In the genomic region with DNA sequence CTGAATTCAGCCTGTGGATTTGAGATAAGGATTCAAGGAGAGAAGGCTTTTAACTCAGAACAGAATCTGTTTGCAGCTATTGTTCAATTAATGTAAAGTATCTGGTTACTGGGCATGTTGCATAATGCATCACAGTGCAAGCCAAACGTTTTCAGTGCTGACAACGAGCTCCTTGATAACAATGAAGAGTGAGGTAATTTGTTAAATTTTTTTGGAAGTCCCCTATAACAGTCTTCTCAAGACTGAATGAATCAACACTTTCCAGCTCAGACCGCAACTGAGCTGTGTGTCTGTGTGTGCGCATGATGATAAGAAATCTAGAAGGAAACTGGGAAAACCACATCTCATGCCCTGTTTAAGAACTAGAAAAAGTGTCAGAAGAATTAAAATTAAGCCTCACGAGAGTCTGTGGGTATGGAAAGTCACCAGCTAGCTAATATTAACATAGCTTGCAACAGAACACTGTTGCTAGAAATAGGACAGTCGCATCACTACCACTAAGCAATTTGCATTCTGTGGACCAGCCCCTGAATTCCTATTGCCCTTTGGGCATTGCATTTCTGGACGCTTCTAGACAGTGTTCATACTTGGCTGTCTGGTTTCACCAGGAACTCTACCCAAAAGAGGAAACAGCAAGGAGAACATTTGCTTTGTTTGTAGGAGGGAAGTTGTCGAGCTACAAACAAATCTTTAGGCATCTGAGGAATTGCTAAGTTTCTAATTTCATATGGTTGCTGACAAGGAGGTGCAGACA, we compare ENCODE assay signal across 1 cellular context.
A peak's percentile ranks its signal among the peaks of the same experiment; 100 is the strongest.
TF ChIP-seq lines count a peak whose summit lies in the region.

No MANE protein-coding gene starts in this region.

TF ChIP-seq in K562, 482 proteins besides CTCF, POLR2A, EP300 and RAD21 (continued from another document):
- TF ChIP-seq, protein P1, sequence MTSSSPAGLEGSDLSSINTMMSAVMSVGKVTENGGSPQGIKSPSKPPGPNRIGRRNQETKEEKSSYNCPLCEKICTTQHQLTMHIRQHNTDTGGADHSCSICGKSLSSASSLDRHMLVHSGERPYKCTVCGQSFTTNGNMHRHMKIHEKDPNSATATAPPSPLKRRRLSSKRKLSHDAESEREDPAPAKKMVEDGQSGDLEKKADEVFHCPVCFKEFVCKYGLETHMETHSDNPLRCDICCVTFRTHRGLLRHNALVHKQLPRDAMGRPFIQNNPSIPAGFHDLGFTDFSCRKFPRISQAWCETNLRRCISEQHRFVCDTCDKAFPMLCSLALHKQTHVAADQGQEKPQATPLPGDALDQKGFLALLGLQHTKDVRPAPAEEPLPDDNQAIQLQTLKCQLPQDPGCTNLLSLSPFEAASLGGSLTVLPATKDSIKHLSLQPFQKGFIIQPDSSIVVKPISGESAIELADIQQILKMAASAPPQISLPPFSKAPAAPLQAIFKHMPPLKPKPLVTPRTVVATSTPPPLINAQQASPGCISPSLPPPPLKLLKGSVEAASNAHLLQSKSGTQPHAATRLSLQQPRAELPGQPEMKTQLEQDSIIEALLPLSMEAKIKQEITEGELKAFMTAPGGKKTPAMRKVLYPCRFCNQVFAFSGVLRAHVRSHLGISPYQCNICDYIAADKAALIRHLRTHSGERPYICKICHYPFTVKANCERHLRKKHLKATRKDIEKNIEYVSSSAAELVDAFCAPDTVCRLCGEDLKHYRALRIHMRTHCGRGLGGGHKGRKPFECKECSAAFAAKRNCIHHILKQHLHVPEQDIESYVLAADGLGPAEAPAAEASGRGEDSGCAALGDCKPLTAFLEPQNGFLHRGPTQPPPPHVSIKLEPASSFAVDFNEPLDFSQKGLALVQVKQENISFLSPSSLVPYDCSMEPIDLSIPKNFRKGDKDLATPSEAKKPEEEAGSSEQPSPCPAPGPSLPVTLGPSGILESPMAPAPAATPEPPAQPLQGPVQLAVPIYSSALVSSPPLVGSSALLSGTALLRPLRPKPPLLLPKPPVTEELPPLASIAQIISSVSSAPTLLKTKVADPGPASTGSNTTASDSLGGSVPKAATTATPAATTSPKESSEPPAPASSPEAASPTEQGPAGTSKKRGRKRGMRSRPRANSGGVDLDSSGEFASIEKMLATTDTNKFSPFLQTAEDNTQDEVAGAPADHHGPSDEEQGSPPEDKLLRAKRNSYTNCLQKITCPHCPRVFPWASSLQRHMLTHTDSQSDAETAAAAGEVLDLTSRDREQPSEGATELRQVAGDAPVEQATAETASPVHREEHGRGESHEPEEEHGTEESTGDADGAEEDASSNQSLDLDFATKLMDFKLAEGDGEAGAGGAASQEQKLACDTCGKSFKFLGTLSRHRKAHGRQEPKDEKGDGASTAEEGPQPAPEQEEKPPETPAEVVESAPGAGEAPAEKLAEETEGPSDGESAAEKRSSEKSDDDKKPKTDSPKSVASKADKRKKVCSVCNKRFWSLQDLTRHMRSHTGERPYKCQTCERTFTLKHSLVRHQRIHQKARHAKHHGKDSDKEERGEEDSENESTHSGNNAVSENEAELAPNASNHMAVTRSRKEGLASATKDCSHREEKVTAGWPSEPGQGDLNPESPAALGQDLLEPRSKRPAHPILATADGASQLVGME (CRISPR knock-in tag; IDR thresholded peaks at IDR 0.05), result no peak
- no peak for TF ChIP-seq LEF1 (IDR thresholded peaks at IDR 0.05)
- peak; percentile 93 for TF ChIP-seq ATF3 (IDR thresholded peaks at IDR 0.05)
- TF ChIP-seq ATF3 (CRISPR knock-in tag; conservative IDR thresholded peaks at IDR 0.05), result peak; percentile 67
- no peak for TF ChIP-seq PHF20 (IDR thresholded peaks at IDR 0.05; ENCODE audit: partially characterized antibody)
- TF ChIP-seq ARNT (IDR thresholded peaks at IDR 0.05), result peak in 1 of 2 experiments; percentile 100; a peak in 2 of 4 replicates
- TF ChIP-seq CXXC5 (CRISPR knock-in tag; IDR thresholded peaks at IDR 0.05), result peak; percentile 59
- no peak for TF ChIP-seq ZNF3 (CRISPR knock-in tag; IDR thresholded peaks at IDR 0.05)
- peak; percentile 68; the same call in 1 of the 2 replicates for TF ChIP-seq NCOA1 (IDR thresholded peaks at IDR 0.05; ENCODE audit: low read depth)
- TF ChIP-seq, protein P2, sequence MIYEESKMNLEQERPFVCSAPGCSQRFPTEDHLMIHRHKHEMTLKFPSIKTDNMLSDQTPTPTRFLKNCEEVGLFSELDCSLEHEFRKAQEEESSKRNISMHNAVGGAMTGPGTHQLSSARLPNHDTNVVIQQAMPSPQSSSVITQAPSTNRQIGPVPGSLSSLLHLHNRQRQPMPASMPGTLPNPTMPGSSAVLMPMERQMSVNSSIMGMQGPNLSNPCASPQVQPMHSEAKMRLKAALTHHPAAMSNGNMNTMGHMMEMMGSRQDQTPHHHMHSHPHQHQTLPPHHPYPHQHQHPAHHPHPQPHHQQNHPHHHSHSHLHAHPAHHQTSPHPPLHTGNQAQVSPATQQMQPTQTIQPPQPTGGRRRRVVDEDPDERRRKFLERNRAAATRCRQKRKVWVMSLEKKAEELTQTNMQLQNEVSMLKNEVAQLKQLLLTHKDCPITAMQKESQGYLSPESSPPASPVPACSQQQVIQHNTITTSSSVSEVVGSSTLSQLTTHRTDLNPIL (CRISPR knock-in tag; IDR thresholded peaks at IDR 0.05), result no peak
- peak; percentile 53 for TF ChIP-seq TBP (optimal IDR thresholded peaks at IDR 0.05; ENCODE audit: low read depth, low read length)
- peak; percentile 17; the same call in 1 of the 2 replicates for TF ChIP-seq KHSRP (IDR thresholded peaks at IDR 0.05)
- TF ChIP-seq MED1 (CRISPR knock-in tag; IDR thresholded peaks at IDR 0.05; ENCODE audit: borderline replicate concordance), result no peak
- TF ChIP-seq, protein P3, sequence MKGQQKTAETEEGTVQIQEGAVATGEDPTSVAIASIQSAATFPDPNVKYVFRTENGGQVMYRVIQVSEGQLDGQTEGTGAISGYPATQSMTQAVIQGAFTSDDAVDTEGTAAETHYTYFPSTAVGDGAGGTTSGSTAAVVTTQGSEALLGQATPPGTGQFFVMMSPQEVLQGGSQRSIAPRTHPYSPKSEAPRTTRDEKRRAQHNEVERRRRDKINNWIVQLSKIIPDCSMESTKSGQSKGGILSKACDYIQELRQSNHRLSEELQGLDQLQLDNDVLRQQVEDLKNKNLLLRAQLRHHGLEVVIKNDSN (CRISPR knock-in tag; IDR thresholded peaks at IDR 0.05), result no peak
- TF ChIP-seq ZNF212 (CRISPR knock-in tag; IDR thresholded peaks at IDR 0.05), result no peak
- no peak for TF ChIP-seq KAT2B (IDR thresholded peaks at IDR 0.05; ENCODE audit: low read depth, low read length)
- peak; percentile 83 for TF ChIP-seq ZNF384 (IDR thresholded peaks at IDR 0.05; ENCODE audit: low read depth, low read length)
- TF ChIP-seq SMARCC2 (IDR thresholded peaks at IDR 0.05; ENCODE audit: low read depth), result peak; percentile 85
- TF ChIP-seq SLC30A9 (CRISPR knock-in tag; IDR thresholded peaks at IDR 0.05), result no peak
- TF ChIP-seq CC2D1A (IDR thresholded peaks at IDR 0.05), result peak; percentile 44; the same call in 1 of the 2 replicates
- TF ChIP-seq CLOCK (CRISPR knock-in tag; IDR thresholded peaks at IDR 0.05; ENCODE audit: borderline replicate concordance), result no peak
- TF ChIP-seq MYNN (IDR thresholded peaks at IDR 0.05), result peak; percentile 85
- no peak for TF ChIP-seq MYNN (CRISPR knock-in tag; IDR thresholded peaks at IDR 0.05)
- TF ChIP-seq CBFA2T3 (IDR thresholded peaks at IDR 0.05), result peak; percentile 94
- peak; percentile 66 for TF ChIP-seq CREM (IDR thresholded peaks at IDR 0.05; ENCODE audit: low read depth)
- peak; percentile 32; the same call in 1 of the 2 replicates for TF ChIP-seq RBFOX2 (IDR thresholded peaks at IDR 0.05; ENCODE audit: low read depth, low read length)
- TF ChIP-seq, protein P4, sequence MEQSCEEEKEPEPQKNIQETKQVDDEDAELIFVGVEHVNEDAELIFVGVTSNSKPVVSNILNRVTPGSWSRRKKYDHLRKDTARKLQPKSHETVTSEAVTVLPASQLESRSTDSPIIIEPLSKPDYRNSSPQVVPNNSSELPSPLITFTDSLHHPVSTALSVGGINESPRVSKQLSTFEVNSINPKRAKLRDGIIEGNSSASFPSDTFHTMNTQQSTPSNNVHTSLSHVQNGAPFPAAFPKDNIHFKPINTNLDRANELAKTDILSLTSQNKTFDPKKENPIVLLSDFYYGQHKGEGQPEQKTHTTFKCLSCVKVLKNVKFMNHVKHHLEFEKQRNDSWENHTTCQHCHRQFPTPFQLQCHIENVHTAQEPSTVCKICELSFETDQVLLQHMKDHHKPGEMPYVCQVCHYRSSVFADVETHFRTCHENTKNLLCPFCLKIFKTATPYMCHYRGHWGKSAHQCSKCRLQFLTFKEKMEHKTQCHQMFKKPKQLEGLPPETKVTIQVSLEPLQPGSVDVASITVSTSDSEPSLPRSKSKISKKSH (CRISPR knock-in tag; IDR thresholded peaks at IDR 0.05), result no peak
- no peak for TF ChIP-seq ZKSCAN1 (IDR thresholded peaks at IDR 0.05; ENCODE audit: low read depth, low read length)
- no peak for TF ChIP-seq ZBTB17 (CRISPR knock-in tag; IDR thresholded peaks at IDR 0.05)
- TF ChIP-seq PHB (CRISPR knock-in tag; IDR thresholded peaks at IDR 0.05), result no peak
- no peak for TF ChIP-seq SREBF1 (IDR thresholded peaks at IDR 0.05; ENCODE audit: borderline replicate concordance, low read depth, low read length)
- no peak for TF ChIP-seq CAMTA2 (CRISPR knock-in tag; conservative IDR thresholded peaks at IDR 0.05)
- TF ChIP-seq, protein P5, sequence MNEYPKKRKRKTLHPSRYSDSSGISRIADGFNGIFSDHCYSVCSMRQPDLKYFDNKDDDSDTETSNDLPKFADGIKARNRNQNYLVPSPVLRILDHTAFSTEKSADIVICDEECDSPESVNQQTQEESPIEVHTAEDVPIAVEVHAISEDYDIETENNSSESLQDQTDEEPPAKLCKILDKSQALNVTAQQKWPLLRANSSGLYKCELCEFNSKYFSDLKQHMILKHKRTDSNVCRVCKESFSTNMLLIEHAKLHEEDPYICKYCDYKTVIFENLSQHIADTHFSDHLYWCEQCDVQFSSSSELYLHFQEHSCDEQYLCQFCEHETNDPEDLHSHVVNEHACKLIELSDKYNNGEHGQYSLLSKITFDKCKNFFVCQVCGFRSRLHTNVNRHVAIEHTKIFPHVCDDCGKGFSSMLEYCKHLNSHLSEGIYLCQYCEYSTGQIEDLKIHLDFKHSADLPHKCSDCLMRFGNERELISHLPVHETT (CRISPR knock-in tag; conservative IDR thresholded peaks at IDR 0.05 in 1 of 2, IDR thresholded peaks at IDR 0.05 in 1 of 2), result 0 out of 4 replicates have a peak, but pooled peaks of 1 of the 2 experiments have one; percentile 35
- TF ChIP-seq CBFA2T2 (conservative IDR thresholded peaks at IDR 0.05), result peak; percentile 84
- no peak for TF ChIP-seq HNRNPL (IDR thresholded peaks at IDR 0.05; ENCODE audit: low read depth, low read length)
- TF ChIP-seq ZNF57 (CRISPR knock-in tag; IDR thresholded peaks at IDR 0.05), result no peak
- peak; percentile 91 for TF ChIP-seq SMARCE1 (IDR thresholded peaks at IDR 0.05)
